ENCODE assay signal across 1 cellular context in the genomic region with DNA sequence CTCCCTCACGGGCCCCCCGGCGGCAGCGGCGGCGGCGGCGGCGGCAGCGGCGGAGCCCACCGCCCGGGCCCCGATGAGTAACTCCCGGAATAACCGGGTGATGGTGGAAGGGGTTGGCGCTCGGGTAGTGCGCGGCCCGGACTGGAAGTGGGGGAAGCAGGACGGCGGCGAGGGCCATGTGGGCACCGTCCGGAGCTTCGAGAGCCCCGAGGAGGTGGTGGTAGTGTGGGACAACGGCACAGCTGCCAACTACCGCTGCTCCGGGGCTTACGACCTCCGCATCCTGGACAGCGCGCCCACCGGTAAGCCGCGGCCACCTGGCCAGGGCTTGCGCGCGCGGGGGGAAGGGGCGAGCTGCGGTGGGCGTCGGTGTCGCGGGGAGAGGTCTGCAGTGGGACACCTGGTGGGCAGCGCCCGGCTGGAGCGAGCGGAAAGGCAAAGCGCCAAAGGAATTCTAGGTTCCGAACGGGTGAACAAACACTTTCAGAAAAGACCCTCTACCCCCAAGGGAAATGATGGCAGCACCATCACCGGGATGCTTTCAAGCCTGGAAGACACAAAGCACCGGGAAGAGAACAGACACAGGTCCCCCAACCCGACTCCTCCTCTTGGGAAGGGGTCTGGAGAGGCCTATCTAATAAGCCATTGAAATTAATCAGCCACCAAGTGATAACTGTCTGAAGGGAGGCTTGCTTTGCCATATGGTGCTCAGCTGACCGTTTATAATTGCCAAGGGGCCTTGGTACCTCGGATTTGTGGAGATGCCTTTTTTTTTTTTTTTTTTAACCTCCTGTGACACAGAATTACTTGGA.
TF ChIP-seq lines count a peak whose summit lies in the region.

No MANE protein-coding gene starts in this region.

TF ChIP-seq in HEK293, 187 proteins besides CTCF, POLR2A, EP300 and RAD21 (continued from another document):
- TF ChIP-seq, protein P1, sequence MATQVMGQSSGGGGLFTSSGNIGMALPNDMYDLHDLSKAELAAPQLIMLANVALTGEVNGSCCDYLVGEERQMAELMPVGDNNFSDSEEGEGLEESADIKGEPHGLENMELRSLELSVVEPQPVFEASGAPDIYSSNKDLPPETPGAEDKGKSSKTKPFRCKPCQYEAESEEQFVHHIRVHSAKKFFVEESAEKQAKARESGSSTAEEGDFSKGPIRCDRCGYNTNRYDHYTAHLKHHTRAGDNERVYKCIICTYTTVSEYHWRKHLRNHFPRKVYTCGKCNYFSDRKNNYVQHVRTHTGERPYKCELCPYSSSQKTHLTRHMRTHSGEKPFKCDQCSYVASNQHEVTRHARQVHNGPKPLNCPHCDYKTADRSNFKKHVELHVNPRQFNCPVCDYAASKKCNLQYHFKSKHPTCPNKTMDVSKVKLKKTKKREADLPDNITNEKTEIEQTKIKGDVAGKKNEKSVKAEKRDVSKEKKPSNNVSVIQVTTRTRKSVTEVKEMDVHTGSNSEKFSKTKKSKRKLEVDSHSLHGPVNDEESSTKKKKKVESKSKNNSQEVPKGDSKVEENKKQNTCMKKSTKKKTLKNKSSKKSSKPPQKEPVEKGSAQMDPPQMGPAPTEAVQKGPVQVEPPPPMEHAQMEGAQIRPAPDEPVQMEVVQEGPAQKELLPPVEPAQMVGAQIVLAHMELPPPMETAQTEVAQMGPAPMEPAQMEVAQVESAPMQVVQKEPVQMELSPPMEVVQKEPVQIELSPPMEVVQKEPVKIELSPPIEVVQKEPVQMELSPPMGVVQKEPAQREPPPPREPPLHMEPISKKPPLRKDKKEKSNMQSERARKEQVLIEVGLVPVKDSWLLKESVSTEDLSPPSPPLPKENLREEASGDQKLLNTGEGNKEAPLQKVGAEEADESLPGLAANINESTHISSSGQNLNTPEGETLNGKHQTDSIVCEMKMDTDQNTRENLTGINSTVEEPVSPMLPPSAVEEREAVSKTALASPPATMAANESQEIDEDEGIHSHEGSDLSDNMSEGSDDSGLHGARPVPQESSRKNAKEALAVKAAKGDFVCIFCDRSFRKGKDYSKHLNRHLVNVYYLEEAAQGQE (tag by site-specific recombination; IDR thresholded peaks at IDR 0.05) = peak; percentile 55
- TF ChIP-seq GLIS2 (tag by site-specific recombination; IDR thresholded peaks at IDR 0.05) = peak; percentile 58
- peak; percentile 14; the same call in 1 of the 2 replicates for TF ChIP-seq ZBTB17 (tag by site-specific recombination; IDR thresholded peaks at IDR 0.05)
- peak; percentile 71 for TF ChIP-seq EGR2 (tag by site-specific recombination; IDR thresholded peaks at IDR 0.05; ENCODE audit: low read depth)
- no peak for TF ChIP-seq ZNF423 (tag by site-specific recombination; IDR thresholded peaks at IDR 0.05)
- TF ChIP-seq, protein P2, sequence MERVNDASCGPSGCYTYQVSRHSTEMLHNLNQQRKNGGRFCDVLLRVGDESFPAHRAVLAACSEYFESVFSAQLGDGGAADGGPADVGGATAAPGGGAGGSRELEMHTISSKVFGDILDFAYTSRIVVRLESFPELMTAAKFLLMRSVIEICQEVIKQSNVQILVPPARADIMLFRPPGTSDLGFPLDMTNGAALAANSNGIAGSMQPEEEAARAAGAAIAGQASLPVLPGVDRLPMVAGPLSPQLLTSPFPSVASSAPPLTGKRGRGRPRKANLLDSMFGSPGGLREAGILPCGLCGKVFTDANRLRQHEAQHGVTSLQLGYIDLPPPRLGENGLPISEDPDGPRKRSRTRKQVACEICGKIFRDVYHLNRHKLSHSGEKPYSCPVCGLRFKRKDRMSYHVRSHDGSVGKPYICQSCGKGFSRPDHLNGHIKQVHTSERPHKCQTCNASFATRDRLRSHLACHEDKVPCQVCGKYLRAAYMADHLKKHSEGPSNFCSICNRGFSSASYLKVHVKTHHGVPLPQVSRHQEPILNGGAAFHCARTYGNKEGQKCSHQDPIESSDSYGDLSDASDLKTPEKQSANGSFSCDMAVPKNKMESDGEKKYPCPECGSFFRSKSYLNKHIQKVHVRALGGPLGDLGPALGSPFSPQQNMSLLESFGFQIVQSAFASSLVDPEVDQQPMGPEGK (tag by site-specific recombination; IDR thresholded peaks at IDR 0.05) = peak; percentile 16; the same call in 1 of the 2 replicates
- peak; percentile 47; the same call in 1 of the 2 replicates for TF ChIP-seq ZBTB7A (tag by site-specific recombination; IDR thresholded peaks at IDR 0.05; ENCODE audit: low read depth)
- TF ChIP-seq ZNF624 (tag by site-specific recombination; IDR thresholded peaks at IDR 0.05) = no peak
- peak; percentile 32; the same call in 1 of the 2 replicates for TF ChIP-seq ZBTB8A (tag by site-specific recombination; IDR thresholded peaks at IDR 0.05)
- TF ChIP-seq ZNF501 (tag by site-specific recombination; IDR thresholded peaks at IDR 0.05) = 0 out of 2 replicates have a peak, but pooled peaks have one; percentile 32
- TF ChIP-seq, protein P3, sequence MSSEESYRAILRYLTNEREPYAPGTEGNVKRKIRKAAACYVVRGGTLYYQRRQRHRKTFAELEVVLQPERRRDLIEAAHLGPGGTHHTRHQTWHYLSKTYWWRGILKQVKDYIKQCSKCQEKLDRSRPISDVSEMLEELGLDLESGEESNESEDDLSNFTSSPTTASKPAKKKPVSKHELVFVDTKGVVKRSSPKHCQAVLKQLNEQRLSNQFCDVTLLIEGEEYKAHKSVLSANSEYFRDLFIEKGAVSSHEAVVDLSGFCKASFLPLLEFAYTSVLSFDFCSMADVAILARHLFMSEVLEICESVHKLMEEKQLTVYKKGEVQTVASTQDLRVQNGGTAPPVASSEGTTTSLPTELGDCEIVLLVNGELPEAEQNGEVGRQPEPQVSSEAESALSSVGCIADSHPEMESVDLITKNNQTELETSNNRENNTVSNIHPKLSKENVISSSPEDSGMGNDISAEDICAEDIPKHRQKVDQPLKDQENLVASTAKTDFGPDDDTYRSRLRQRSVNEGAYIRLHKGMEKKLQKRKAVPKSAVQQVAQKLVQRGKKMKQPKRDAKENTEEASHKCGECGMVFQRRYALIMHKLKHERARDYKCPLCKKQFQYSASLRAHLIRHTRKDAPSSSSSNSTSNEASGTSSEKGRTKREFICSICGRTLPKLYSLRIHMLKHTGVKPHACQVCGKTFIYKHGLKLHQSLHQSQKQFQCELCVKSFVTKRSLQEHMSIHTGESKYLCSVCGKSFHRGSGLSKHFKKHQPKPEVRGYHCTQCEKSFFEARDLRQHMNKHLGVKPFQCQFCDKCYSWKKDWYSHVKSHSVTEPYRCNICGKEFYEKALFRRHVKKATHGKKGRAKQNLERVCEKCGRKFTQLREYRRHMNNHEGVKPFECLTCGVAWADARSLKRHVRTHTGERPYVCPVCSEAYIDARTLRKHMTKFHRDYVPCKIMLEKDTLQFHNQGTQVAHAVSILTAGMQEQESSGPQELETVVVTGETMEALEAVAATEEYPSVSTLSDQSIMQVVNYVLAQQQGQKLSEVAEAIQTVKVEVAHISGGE (tag by site-specific recombination; conservative IDR thresholded peaks at IDR 0.05; ENCODE audit: low read depth) = peak; percentile 17; the same call in 1 of the 2 replicates
- TF ChIP-seq ZNF664 (tag by site-specific recombination; IDR thresholded peaks at IDR 0.05) = no peak
- TF ChIP-seq, protein P4, sequence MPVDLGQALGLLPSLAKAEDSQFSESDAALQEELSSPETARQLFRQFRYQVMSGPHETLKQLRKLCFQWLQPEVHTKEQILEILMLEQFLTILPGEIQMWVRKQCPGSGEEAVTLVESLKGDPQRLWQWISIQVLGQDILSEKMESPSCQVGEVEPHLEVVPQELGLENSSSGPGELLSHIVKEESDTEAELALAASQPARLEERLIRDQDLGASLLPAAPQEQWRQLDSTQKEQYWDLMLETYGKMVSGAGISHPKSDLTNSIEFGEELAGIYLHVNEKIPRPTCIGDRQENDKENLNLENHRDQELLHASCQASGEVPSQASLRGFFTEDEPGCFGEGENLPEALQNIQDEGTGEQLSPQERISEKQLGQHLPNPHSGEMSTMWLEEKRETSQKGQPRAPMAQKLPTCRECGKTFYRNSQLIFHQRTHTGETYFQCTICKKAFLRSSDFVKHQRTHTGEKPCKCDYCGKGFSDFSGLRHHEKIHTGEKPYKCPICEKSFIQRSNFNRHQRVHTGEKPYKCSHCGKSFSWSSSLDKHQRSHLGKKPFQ (tag by site-specific recombination; IDR thresholded peaks at IDR 0.05) = no peak
- TF ChIP-seq, protein P5, sequence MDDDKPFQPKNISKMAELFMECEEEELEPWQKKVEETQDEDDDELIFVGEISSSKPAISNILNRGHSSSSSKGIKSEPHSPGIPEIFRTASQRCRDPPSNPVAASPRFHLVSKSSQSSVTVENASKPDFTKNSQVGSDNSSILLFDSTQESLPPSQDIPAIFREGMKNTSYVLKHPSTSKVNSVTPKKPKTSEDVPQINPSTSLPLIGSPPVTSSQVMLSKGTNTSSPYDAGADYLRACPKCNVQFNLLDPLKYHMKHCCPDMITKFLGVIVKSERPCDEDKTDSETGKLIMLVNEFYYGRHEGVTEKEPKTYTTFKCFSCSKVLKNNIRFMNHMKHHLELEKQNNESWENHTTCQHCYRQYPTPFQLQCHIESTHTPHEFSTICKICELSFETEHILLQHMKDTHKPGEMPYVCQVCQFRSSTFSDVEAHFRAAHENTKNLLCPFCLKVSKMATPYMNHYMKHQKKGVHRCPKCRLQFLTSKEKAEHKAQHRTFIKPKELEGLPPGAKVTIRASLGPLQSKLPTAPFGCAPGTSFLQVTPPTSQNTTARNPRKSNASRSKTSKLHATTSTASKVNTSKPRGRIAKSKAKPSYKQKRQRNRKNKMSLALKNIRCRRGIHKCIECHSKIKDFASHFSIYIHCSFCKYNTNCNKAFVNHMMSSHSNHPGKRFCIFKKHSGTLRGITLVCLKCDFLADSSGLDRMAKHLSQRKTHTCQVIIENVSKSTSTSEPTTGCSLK (tag by site-specific recombination; IDR thresholded peaks at IDR 0.05) = no peak
- no peak for TF ChIP-seq ZNF660 (tag by site-specific recombination; IDR thresholded peaks at IDR 0.05)
- no peak for TF ChIP-seq ZNF23 (tag by site-specific recombination; IDR thresholded peaks at IDR 0.05; ENCODE audit: borderline replicate concordance)
- peak; percentile 44; the same call in 1 of the 2 replicates for TF ChIP-seq BCL11B (tag by site-specific recombination; IDR thresholded peaks at IDR 0.05; ENCODE audit: low read depth)
- TF ChIP-seq ZNF843 (tag by site-specific recombination; IDR thresholded peaks at IDR 0.05) = 0 out of 2 replicates have a peak, but pooled peaks have one; percentile 27
- TF ChIP-seq, protein P6, sequence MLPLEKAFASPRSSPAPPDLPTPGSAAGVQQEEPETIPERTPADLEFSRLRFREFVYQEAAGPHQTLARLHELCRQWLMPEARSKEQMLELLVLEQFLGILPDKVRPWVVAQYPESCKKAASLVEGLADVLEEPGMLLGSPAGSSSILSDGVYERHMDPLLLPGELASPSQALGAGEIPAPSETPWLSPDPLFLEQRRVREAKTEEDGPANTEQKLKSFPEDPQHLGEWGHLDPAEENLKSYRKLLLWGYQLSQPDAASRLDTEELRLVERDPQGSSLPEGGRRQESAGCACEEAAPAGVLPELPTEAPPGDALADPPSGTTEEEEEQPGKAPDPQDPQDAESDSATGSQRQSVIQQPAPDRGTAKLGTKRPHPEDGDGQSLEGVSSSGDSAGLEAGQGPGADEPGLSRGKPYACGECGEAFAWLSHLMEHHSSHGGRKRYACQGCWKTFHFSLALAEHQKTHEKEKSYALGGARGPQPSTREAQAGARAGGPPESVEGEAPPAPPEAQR (tag by site-specific recombination; IDR thresholded peaks at IDR 0.05) = no peak
- TF ChIP-seq ZNF335 (tag by site-specific recombination; conservative IDR thresholded peaks at IDR 0.05) = peak; percentile 73
- no peak for TF ChIP-seq ZNF785 (tag by site-specific recombination; IDR thresholded peaks at IDR 0.05)
- 0 out of 2 replicates have a peak, but pooled peaks have one; percentile 41 for TF ChIP-seq WT1 (tag by site-specific recombination; IDR thresholded peaks at IDR 0.05)
- TF ChIP-seq, protein P7, sequence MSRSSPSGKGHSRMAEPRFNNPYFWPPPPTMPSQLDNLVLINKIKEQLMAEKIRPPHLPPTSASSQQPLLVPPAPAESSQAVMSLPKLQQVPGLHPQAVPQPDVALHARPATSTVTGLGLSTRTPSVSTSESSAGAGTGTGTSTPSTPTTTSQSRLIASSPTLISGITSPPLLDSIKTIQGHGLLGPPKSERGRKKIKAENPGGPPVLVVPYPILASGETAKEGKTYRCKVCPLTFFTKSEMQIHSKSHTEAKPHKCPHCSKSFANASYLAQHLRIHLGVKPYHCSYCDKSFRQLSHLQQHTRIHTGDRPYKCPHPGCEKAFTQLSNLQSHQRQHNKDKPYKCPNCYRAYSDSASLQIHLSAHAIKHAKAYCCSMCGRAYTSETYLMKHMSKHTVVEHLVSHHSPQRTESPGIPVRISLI (tag by site-specific recombination; IDR thresholded peaks at IDR 0.05) = 0 out of 2 replicates have a peak, but pooled peaks have one; percentile 29
- no peak for TF ChIP-seq MZF1 (tag by site-specific recombination; IDR thresholded peaks at IDR 0.05; ENCODE audit: borderline replicate concordance)
- TF ChIP-seq ZNF416 (tag by site-specific recombination; IDR thresholded peaks at IDR 0.05) = no peak
- no peak for TF ChIP-seq ZBTB21 (tag by site-specific recombination; IDR thresholded peaks at IDR 0.05)
- no peak for TF ChIP-seq ZNF658 (tag by site-specific recombination; IDR thresholded peaks at IDR 0.05)
- TF ChIP-seq, protein P8, sequence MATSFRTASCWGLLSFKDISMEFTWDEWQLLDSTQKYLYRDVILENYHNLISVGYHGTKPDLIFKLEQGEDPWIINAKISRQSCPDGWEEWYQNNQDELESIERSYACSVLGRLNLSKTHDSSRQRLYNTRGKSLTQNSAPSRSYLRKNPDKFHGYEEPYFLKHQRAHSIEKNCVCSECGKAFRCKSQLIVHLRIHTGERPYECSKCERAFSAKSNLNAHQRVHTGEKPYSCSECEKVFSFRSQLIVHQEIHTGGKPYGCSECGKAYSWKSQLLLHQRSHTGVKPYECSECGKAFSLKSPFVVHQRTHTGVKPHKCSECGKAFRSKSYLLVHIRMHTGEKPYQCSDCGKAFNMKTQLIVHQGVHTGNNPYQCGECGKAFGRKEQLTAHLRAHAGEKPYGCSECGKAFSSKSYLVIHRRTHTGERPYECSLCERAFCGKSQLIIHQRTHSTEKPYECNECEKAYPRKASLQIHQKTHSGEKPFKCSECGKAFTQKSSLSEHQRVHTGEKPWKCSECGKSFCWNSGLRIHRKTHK (tag by site-specific recombination; IDR thresholded peaks at IDR 0.05) = no peak
- TF ChIP-seq ZNF10 (tag by site-specific recombination; IDR thresholded peaks at IDR 0.05) = no peak
- 0 out of 2 replicates have a peak, but pooled peaks have one; percentile 52 for TF ChIP-seq ZNF777 (tag by site-specific recombination; IDR thresholded peaks at IDR 0.05; ENCODE audit: borderline replicate concordance)
- TF ChIP-seq ZBTB20 (tag by site-specific recombination; IDR thresholded peaks at IDR 0.05) = peak; percentile 61; the same call in 1 of the 2 replicates
- no peak for TF ChIP-seq ZNF600 (tag by site-specific recombination; IDR thresholded peaks at IDR 0.05)
- no peak for TF ChIP-seq ZNF473 (tag by site-specific recombination; IDR thresholded peaks at IDR 0.05)
- TF ChIP-seq ZNF311 (tag by site-specific recombination; IDR thresholded peaks at IDR 0.05; ENCODE audit: borderline replicate concordance) = no peak
TF ChIP-seq in HEK293: peak in this region for 21.
